6 cellular contexts compared by ENCODE assay signal in the genomic region with DNA sequence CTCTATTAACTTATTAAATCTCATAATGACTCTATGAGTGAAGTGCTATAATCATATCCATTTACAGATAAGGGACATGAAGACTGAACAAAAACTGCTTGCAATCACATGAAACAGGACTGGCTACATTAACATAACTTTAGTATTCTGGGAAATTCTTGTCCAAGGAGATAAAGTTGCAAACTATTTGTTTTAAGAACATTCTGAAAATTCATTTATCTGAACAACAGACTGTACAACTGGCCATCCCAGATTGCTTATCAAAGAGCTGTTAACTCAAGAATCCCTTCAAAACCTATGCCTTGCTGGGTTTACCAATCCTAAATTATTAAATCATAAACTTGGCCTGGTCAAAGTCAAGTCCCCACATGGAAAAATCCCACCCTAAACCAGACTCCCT.
"Had no signal": no experiment of that assay in that cellular context is flagged by ENCODE, and none has a peak within 500 bp of the region (broad histone marks: within the 10 kb centered on the region; RNA-seq: fewer than 3 reads in every experiment).

No MANE protein-coding gene starts in this region.

- H3K27ac ChIP-seq: HL-60 had no signal

- DNase-seq: IMR-90, KBM-7, KG1 had no signal

- FAIRE-seq: HepG2, HTR-8/SVneo had no signal

- ATAC-seq: HepG2 had no signal
